23 cellular contexts compared by ENCODE assay signal in the genomic region with DNA sequence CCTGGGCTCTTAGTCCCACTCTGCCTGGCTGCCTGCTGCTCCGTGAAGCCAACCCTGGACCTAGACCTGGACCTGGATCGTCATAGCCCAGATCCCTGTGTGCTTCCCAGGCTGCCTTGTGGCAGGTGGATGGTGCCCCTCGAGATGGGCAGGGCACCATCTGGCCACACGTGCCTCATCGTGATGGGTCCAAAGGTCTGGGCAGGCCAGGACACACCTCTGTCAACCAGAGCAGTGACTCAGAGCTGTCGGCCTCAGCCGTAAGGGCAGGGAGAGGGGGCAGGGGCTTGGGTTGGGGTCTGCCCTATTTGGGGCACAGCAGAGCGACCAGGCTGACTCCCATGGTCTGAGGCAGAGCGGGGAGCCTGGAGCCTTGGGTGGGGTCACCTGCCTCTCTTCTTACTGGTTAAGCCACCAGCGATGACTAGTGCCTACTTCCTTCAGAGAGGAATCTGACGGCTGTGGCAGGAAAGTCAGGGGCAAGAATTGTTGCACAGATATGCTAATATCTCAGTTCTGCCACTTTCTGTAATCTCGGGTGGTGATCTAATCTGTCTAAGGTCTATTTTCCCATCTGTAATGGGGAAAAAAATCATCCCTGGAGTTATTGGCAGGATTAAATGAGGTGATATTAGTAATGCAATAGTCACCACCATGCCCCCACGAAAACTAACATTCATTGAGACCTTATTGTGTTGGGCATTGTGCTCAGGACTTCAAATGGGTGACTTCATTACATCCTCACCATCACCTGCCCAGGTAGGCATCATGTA. TPM values are rescaled to one million over a fixed set of nuclear protein-coding genes. Genes with fewer than 3 reads are reported as not detected.
DNase-seq lines count a peak whose midpoint lies in the region; ATAC-seq, FAIRE-seq and TF ChIP-seq lines count a peak whose summit lies in the region.
"Had no signal": no experiment of that assay in that cellular context is flagged by ENCODE, and none has a peak within 500 bp of the region (broad histone marks: within the 10 kb centered on the region; RNA-seq: fewer than 3 reads in every experiment).

No MANE protein-coding gene starts in this region.

- DNase-seq in right cardiac atrium (peak in 2 of 3 donors; percentile 27 to 38), heart left ventricle (no peak), HepG2 (ENCODE audit: low spot score) (peak; percentile 67), NCI-H510A treated with DMSO at 0.1 percent for 48 hours (lab: John Stamatoyannopoulos, UW) (no peak), substantia nigra (lab: John Stamatoyannopoulos, UW) (no peak)
- DNase-seq: ACHN; activated CD4-positive, alpha-beta T cell treated with anti-CD3 and anti-CD28 coated beads, Interleukin-2, amount 10 ng/mL, durations not matched to agents 7 days and 5 days; activated naive CD8-positive, alpha-beta T cell treated with anti-CD3 and anti-CD28 coated beads, Interleukin-2, amount 10 ng/mL, durations not matched to agents 7 days and 5 days; activated T-cell treated with anti-CD3 and anti-CD28 coated beads for 4 hours; esophagus squamous epithelium; heart right ventricle; mesenchymal stem cell; MG63; NCI-H1930; retina; SIG-M5; T-helper 9 cell had no signal

- peaks cover 10% of the 10 kb centered on the region for H3K79me2 ChIP-seq in HepG2 (ENCODE audit: insufficient read depth, low read length)

- CTCF ChIA-PET in HepG2 (lab: Yijun Ruan, JAX; ENCODE audit: low intra/inter-chr PET ratio, low total read pairs), result no interaction called here

- TF ChIP-seq CTCF in heart left ventricle (IDR thresholded peaks at IDR 0.05) (no peak), VCaP (conservative IDR thresholded peaks at IDR 0.05) (no peak), HepG2 (CRISPR knock-in tag; IDR thresholded peaks at IDR 0.05) (0 out of 2 replicates have a peak, but pooled peaks have one; percentile 7)

- no peak for FAIRE-seq in HepG2 (lab: Jason Lieb, UNC)
- FAIRE-seq: urothelium cell line had no signal

- TF ChIP-seq POLR2A in heart left ventricle (IDR thresholded peaks at IDR 0.05), result no peak
- no peak for TF ChIP-seq POLR2A in HepG2 (IDR thresholded peaks at IDR 0.05; ENCODE audit: insufficient read depth in 1 of 2, low read depth in 2 of 2, low read length in 2 of 2)

- BruUV-seq in HepG2 (replicated peaks; lab: Mats Ljungman, UMichigan), result no TSS peak

- ATAC-seq in right cardiac atrium (no peak), heart left ventricle (no peak), HepG2 (peak; percentile 0; the same call in 1 of the 3 replicates), HG03432 (IDR thresholded peaks at IDR 0.05; ENCODE audit: unreplicated experiment) (no peak), HG03565 (IDR thresholded peaks at IDR 0.05; ENCODE audit: unreplicated experiment) (no peak)
- ATAC-seq: heart right ventricle had no signal

- in situ Hi-C loops in HepG2 (cut with HindIII; ENCODE audit: extremely low pct_ligation_motif_present, low pct_unique_long_range_greater_than_20kb), result loop anchor here (25.0 kb wide), 1 partner anchor 816 kb away; a partner anchor contains a TSS

- POLR2A ChIA-PET in HepG2 (lab: Yijun Ruan, JAX), result interaction anchor here (0.6 to 9.7 kb wide), 3 partner anchors 9 to 159 kb away, joined by 3 to 212 read pairs (median 3); a partner anchor contains a TSS

- H3K36me3 ChIP-seq in heart left ventricle, result no peaks in the 10 kb centered on the region
- H3K36me3 ChIP-seq in HepG2 (replicated peaks in 1 of 2; ENCODE audit: control insufficient read depth in 1 of 2, insufficient read depth in 2 of 2, low read length in 2 of 2), result no peaks in the 10 kb centered on the region
- H3K36me3 ChIP-seq: esophagus squamous epithelium, heart right ventricle, MG63, neutrophil had no signal

- no peaks in the 10 kb centered on the region for H3K27me3 ChIP-seq in right cardiac atrium (ENCODE audit: control insufficient read depth, insufficient read depth)
- H3K27me3 ChIP-seq in heart left ventricle, result peaks cover 0 to 6% (median 0%) of the 10 kb centered on the region in 9 donors
- H3K27me3 ChIP-seq in HepG2 (ENCODE audit: control insufficient read depth in 1 of 2, insufficient read depth in 2 of 2, low read length in 2 of 2), result no peaks in the 10 kb centered on the region
- H3K27me3 ChIP-seq: MG63, neutrophil had no signal

- no peak overlapping the region for H2AFZ ChIP-seq in HepG2 (ENCODE audit: low read length)

- H3K4me1 ChIP-seq in right cardiac atrium (ENCODE audit: control insufficient read depth, insufficient read depth, low read length), result no peaks in the 10 kb centered on the region
- peaks cover 0 to 50% (median 19%) of the 10 kb centered on the region in 12 donors for H3K4me1 ChIP-seq in heart left ventricle
- peaks cover 73% of the 10 kb centered on the region for H3K4me1 ChIP-seq in HepG2 (ENCODE audit: insufficient read depth, low read length)

- peak overlapping the region; percentile 57 for H3K9ac ChIP-seq in HepG2 (ENCODE audit: insufficient read depth, low read depth, low read length)

- H3K4me2 ChIP-seq in HepG2 (ENCODE audit: low read depth, low read length), result peak overlapping the region; percentile 73

- TF ChIP-seq EP300 in HepG2 (IDR thresholded peaks at IDR 0.05; ENCODE audit: low read depth in 2 of 2, low read length in 2 of 2), result no peak
- peak; percentile 46; the same call in 1 of the 2 replicates for TF ChIP-seq EP300 in HepG2 (CRISPR knock-in tag; IDR thresholded peaks at IDR 0.05; ENCODE audit: borderline replicate concordance)

- H3K9me3 ChIP-seq in right cardiac atrium (ENCODE audit: control insufficient read depth, low read length) (no peaks in the 10 kb centered on the region), heart left ventricle (no peaks in the 10 kb centered on the region), HepG2 (ENCODE audit: low read length) (no peaks in the 10 kb centered on the region)
- H3K9me3 ChIP-seq: esophagus squamous epithelium, heart right ventricle, MG63, neutrophil had no signal

- no peak for TF ChIP-seq RAD21 in HepG2 (CRISPR knock-in tag; IDR thresholded peaks at IDR 0.05)

- H3K4me3 ChIP-seq in right cardiac atrium (ENCODE audit: low read length), result no peak overlapping the region
- no peak overlapping the region for H3K4me3 ChIP-seq in heart left ventricle
- H3K4me3 ChIP-seq in HepG2 (replicated peaks in 1 of 3; ENCODE audit: insufficient read depth in 1 of 3, low read depth in 2 of 3, low read length in 3 of 3), result peak overlapping the region; percentile 25 to 43 (median 28); a peak in 5 of 6 replicates
- H3K4me3 ChIP-seq: esophagus squamous epithelium, heart right ventricle, MG63 had no signal

- intact Hi-C loops in right cardiac atrium (cut with DNase I) (no loop called here), heart left ventricle (cut with DNase I) (loop anchor here in 2 of 10 donors (10.0 kb wide), 2 partner anchors 101 to 131 kb away; a partner anchor contains a TSS), HepG2 (cut with micrococcal nuclease; ENCODE audit: unreplicated experiment) (no loop called here)

- 84% methylated on average over 13 of the region's 13 CpGs for WGBS in right cardiac atrium
- WGBS in heart left ventricle, 4 donors, result 85 to 95% (median 86%) methylated on average over 10 to 13 of the region's 13 CpGs
- 0% methylated on average over 3 of the region's 13 CpGs for WGBS in HepG2 (ENCODE audit: low lambda C conversion rate)

- H3K27ac ChIP-seq in right cardiac atrium (ENCODE audit: low read length), result no peak overlapping the region
- no peak overlapping the region for H3K27ac ChIP-seq in heart left ventricle
- H3K27ac ChIP-seq in VCaP, result peak overlapping the region; percentile 95; the same call in 1 of the 2 replicates
- H3K27ac ChIP-seq in HepG2 (ENCODE audit: extremely low read length, insufficient read depth, low read length), result no peak overlapping the region
- no peak overlapping the region for H3K27ac ChIP-seq in substantia nigra (ENCODE audit: low read depth, low read length, poor library complexity, severe bottlenecking)
- H3K27ac ChIP-seq: heart right ventricle had no signal

- no peaks in the 10 kb centered on the region for H4K20me1 ChIP-seq in HepG2 (ENCODE audit: insufficient read depth, low read length)

RNA-seq across cellular contexts. Expression of a gene that starts 3.2 kb away (rescaled TPM):
- total RNA-seq in right cardiac atrium (under 1 TPM in 3 of 4 donors, not detected in 1; 0.40 to 0.92 (median 0.47) TPM), heart left ventricle (under 1 TPM in 4 of 9 donors, not detected in 5; 0.08 to 0.67 (median 0.40) TPM), HepG2 (2016; rRNA removed; fragmentation: Illumina TruSeq; extraction: Trizol) (7.8 and 17.9 TPM in 2 replicates)
- polyA plus RNA-seq in right cardiac atrium (not detected), heart left ventricle (under 1 TPM in 1 of 2 donors, not detected in 1; 0.07 TPM), HepG2 (2011; rRNA removed) (20.9 and 27.3 TPM in 2 replicates)
- total RNA-seq in HepG2 (2016; cell fraction: cytosol; rRNA removed; fragmentation: Illumina TruSeq; extraction: Trizol; ENCODE audit: low read depth), result 3.8 and 4.0 TPM in 2 replicates
- 5.3 and 18.3 TPM in 2 replicates for total RNA-seq in HepG2 (2016; cell fraction: insoluble cytoplasmic fraction; rRNA removed; fragmentation: Illumina TruSeq; extraction: Trizol)
- 7.4 and 8.2 TPM in 2 replicates for total RNA-seq in HepG2 (2016; cell fraction: membrane; rRNA removed; fragmentation: Illumina TruSeq; extraction: Trizol)
- 19.1 and 22.7 TPM in 2 replicates for total RNA-seq in HepG2 (2016; cell fraction: nucleus; rRNA removed; fragmentation: Illumina TruSeq; extraction: Trizol)
- 14.0 and 14.6 TPM in 2 replicates for polyA plus RNA-seq in HepG2 (2011; cell fraction: cytosol; rRNA removed)
- polyA plus RNA-seq in HepG2 (2011; cell fraction: nucleus; rRNA removed), result 70.0 and 99.3 TPM in 2 replicates
- 15.8 and 16.5 TPM in 2 replicates for polyA plus RNA-seq in HepG2 (2012)
- polyA plus RNA-seq in HepG2 (2016; cell fraction: cytosol; fragmentation: Illumina TruSeq; extraction: Trizol; ENCODE audit: low read depth), result 2.7 and 3.5 TPM in 2 replicates
- 6.8 and 7.1 TPM in 2 replicates for polyA plus RNA-seq in HepG2 (2016; cell fraction: insoluble cytoplasmic fraction; fragmentation: Illumina TruSeq; extraction: Trizol; ENCODE audit: low read depth)
- polyA plus RNA-seq in HepG2 (2016; cell fraction: membrane; fragmentation: Illumina TruSeq; extraction: Trizol; ENCODE audit: low read depth), result 4.6 and 6.1 TPM in 2 replicates
- 48.7 and 52.7 TPM in 2 replicates for polyA plus RNA-seq in HepG2 (2016; cell fraction: nucleus; fragmentation: Illumina TruSeq; extraction: Trizol; ENCODE audit: insufficient read depth, low read depth)
- 0.07 and 41.0 TPM in 2 replicates for polyA minus RNA-seq in HepG2 (2011; rRNA and poly(A)+ RNA removed; ENCODE audit: low replicate concordance)
- 12.1 and 12.2 TPM in 2 replicates for polyA minus RNA-seq in HepG2 (2011; cell fraction: cytosol; rRNA and poly(A)+ RNA removed)
- 15.5 and 15.7 TPM in 2 replicates for polyA minus RNA-seq in HepG2 (2011; cell fraction: nucleus; rRNA and poly(A)+ RNA removed)
- total RNA-seq: NCI-H460 had no signal

RNA-seq across cellular contexts. Expression of a gene that starts 8.7 kb away (rescaled TPM):
- total RNA-seq in right cardiac atrium (10 to 100 TPM; 19.6 to 31.7 (median 26.4) TPM), heart left ventricle (10 to 100 TPM in 8 of 9 donors, 1 to 10 TPM in 1; 9.2 to 35.7 (median 21.0) TPM), HepG2 (2016; rRNA removed; fragmentation: Illumina TruSeq; extraction: Trizol) (5.1 and 9.2 TPM in 2 replicates)
- polyA plus RNA-seq in right cardiac atrium (16.5 TPM), heart left ventricle (10 to 100 TPM; 14.4 to 14.8 TPM), HepG2 (2011; rRNA removed) (16.8 and 19.1 TPM in 2 replicates)
- 7.2 and 9.4 TPM in 2 replicates for total RNA-seq in HepG2 (2016; cell fraction: cytosol; rRNA removed; fragmentation: Illumina TruSeq; extraction: Trizol; ENCODE audit: low read depth)
- total RNA-seq in HepG2 (2016; cell fraction: insoluble cytoplasmic fraction; rRNA removed; fragmentation: Illumina TruSeq; extraction: Trizol), result 4.4 and 8.7 TPM in 2 replicates
- 7.2 and 9.8 TPM in 2 replicates for total RNA-seq in HepG2 (2016; cell fraction: membrane; rRNA removed; fragmentation: Illumina TruSeq; extraction: Trizol)
- total RNA-seq in HepG2 (2016; cell fraction: nucleus; rRNA removed; fragmentation: Illumina TruSeq; extraction: Trizol), result 9.4 and 17.1 TPM in 2 replicates
- 6.8 and 9.5 TPM in 2 replicates for polyA plus RNA-seq in HepG2 (2011; cell fraction: cytosol; rRNA removed)
- polyA plus RNA-seq in HepG2 (2011; cell fraction: nucleus; rRNA removed), result 134 and 149 TPM in 2 replicates
- 37.8 and 52.8 TPM in 2 replicates for polyA plus RNA-seq in HepG2 (2012)
- polyA plus RNA-seq in HepG2 (2016; cell fraction: cytosol; fragmentation: Illumina TruSeq; extraction: Trizol; ENCODE audit: low read depth), result 2.3 and 2.5 TPM in 2 replicates
- polyA plus RNA-seq in HepG2 (2016; cell fraction: insoluble cytoplasmic fraction; fragmentation: Illumina TruSeq; extraction: Trizol; ENCODE audit: low read depth), result 15.8 and 20.6 TPM in 2 replicates
- polyA plus RNA-seq in HepG2 (2016; cell fraction: membrane; fragmentation: Illumina TruSeq; extraction: Trizol; ENCODE audit: low read depth), result 9.4 and 9.7 TPM in 2 replicates
- polyA plus RNA-seq in HepG2 (2016; cell fraction: nucleus; fragmentation: Illumina TruSeq; extraction: Trizol; ENCODE audit: insufficient read depth, low read depth), result 52.0 and 60.3 TPM in 2 replicates
- polyA minus RNA-seq in HepG2 (2011; rRNA and poly(A)+ RNA removed; ENCODE audit: low replicate concordance), result 18.3 and 21.3 TPM in 2 replicates
- 16.1 and 19.0 TPM in 2 replicates for polyA minus RNA-seq in HepG2 (2011; cell fraction: cytosol; rRNA and poly(A)+ RNA removed)
- 28.3 and 33.1 TPM in 2 replicates for polyA minus RNA-seq in HepG2 (2011; cell fraction: nucleus; rRNA and poly(A)+ RNA removed)

Comparison
In these comparisons a context has a peak if more than half of its experiments do, and no peak if none do; other contexts are left out.
1. DNase-seq: peak in right cardiac atrium (2 of 3) and HepG2 (single experiment); none in heart left ventricle (0 of 5), NCI-H510A treated with DMSO at 0.1 percent for 48 hours (single experiment) and substantia nigra (0 of 49).
2. H3K4me3 ChIP-seq: peak in HepG2 (3 of 3); none in right cardiac atrium (single experiment) and heart left ventricle (0 of 12).